29 cellular contexts compared by ENCODE assay signal in genomic region chr4:125518281-125518680, GRCh38.
"Had no signal": no experiment of that assay in that cellular context is flagged by ENCODE, and none has a peak within 500 bp of the region (broad histone marks: within the 10 kb centered on the region; RNA-seq: fewer than 3 reads in every experiment).

No MANE protein-coding gene starts in this region.

- H3K27me3 Mint-ChIP-seq: progenitor cell of endocrine pancreas; stimulated activated naive B cell treated with anti-CD40 and anti-IgM and Interleukin-4, amounts not matched to agents 10 μg/mL and 1 μg/mL and 100 μg/mL, for 72 hours; stimulated activated naive CD8-positive, alpha-beta T cell treated with anti-CD3 and anti-CD28 coated beads, Interleukin-15, Interleukin-2, amounts not matched to agents 100 ng/mL and 50 ng/mL, for 24 hours had no signal

- ATAC-seq: natural killer cell; psoas muscle; right cardiac atrium; right lobe of liver; stimulated activated effector memory CD8-positive, alpha-beta T cell treated with anti-CD3 and anti-CD28 coated beads, Interleukin-12 subunit alpha, Interleukin-12 subunit beta, amount 100 ng/mL, for 72 hours; stimulated activated naive B cell treated with anti-CD40 and anti-IgM and Interleukin-4, amounts not matched to agents 10 μg/mL and 1 μg/mL and 100 μg/mL, for 72 hours had no signal

- H3K4me1 Mint-ChIP-seq: nephron progenitor cell; stimulated activated effector memory CD8-positive, alpha-beta T cell treated with anti-CD3 and anti-CD28 coated beads, Interleukin-12 subunit alpha, Interleukin-12 subunit beta, amount 100 ng/mL, for 72 hours; stimulated activated naive B cell treated with anti-CD40 and anti-IgM and Interleukin-4, amounts not matched to agents 10 μg/mL and 1 μg/mL and 100 μg/mL, for 72 hours had no signal

- H3K9me3 ChIP-seq: neutrophil, ovary, psoas muscle, right lobe of liver, thoracic aorta, thyroid gland, upper lobe of left lung, vagina had no signal

- H3K27me3 ChIP-seq: neutrophil, ovary, right lobe of liver, sigmoid colon, stomach, thyroid gland, tibial nerve, upper lobe of left lung, vagina had no signal

- H3K9ac ChIP-seq: parathyroid adenoma had no signal

- H3K79me2 ChIP-seq: parathyroid adenoma had no signal

- H3K9me3 Mint-ChIP-seq: natural killer cell had no signal

- H2AFZ ChIP-seq: parathyroid adenoma had no signal

- H3K27ac ChIP-seq: neutrophil, ovary, parathyroid adenoma, psoas muscle, right lobe of liver, sigmoid colon, stomach, thoracic aorta, thyroid gland, tibial nerve, upper lobe of left lung, vagina had no signal

- H3K36me3 Mint-ChIP-seq: stimulated activated effector memory CD8-positive, alpha-beta T cell treated with anti-CD3 and anti-CD28 coated beads, Interleukin-12 subunit alpha, Interleukin-12 subunit beta, amount 100 ng/mL, for 72 hours; stimulated activated naive B cell treated with anti-CD40 and anti-IgM and Interleukin-4, amounts not matched to agents 10 μg/mL and 1 μg/mL and 100 μg/mL, for 72 hours had no signal

- H3K4me3 ChIP-seq: ovary, psoas muscle, sigmoid colon, stomach, thoracic aorta, thyroid gland, tibial nerve, upper lobe of left lung, vagina had no signal

- DNase-seq: natural killer cell; nephron progenitor cell; nucleus accumbens; ovary; posterior cingulate gyrus; psoas muscle; right cardiac atrium; right lobe of liver; sigmoid colon; small intestine; stimulated activated CD4-positive, alpha-beta T cell treated with anti-CD3 and anti-CD28 coated beads, Interleukin-15, amount 100 ng/mL, for 24 hours; stimulated activated CD4-positive, alpha-beta T cell treated with anti-CD3 and anti-CD28 coated beads, Interleukin-2, amount 100 ng/mL, for 24 hours; stimulated activated CD4-positive, alpha-beta T cell treated with anti-CD3 and anti-CD28 coated beads, Interleukin-2, amount 100 ng/mL, for 48 hours; stimulated activated CD4-positive, alpha-beta T cell treated with anti-CD3 and anti-CD28 coated beads, Interleukin-4, amount 100 ng/mL, for 24 hours; stimulated activated naive B cell treated with anti-CD40 and anti-IgM and Interleukin-4, amounts not matched to agents 10 μg/mL and 1 μg/mL and 100 μg/mL, for 72 hours; stimulated activated naive CD4-positive, alpha-beta T cell treated with Interleukin-2 at 50 U/mL for 16 hours; stomach; thyroid gland; trophoblast cell; upper lobe of left lung had no signal

- H3K4me1 ChIP-seq: parathyroid adenoma, psoas muscle, right lobe of liver, sigmoid colon, stomach, thyroid gland, upper lobe of left lung, vagina had no signal

- H3K36me3 ChIP-seq: neutrophil, ovary, right lobe of liver, sigmoid colon, stomach, thoracic aorta, thyroid gland, tibial nerve, upper lobe of left lung, vagina had no signal

- H3K27ac Mint-ChIP-seq: natural killer cell; nephron progenitor cell; progenitor cell of endocrine pancreas; stimulated activated effector memory CD8-positive, alpha-beta T cell treated with anti-CD3 and anti-CD28 coated beads, Interleukin-12 subunit alpha, Interleukin-12 subunit beta, amount 100 ng/mL, for 72 hours; stimulated activated naive B cell treated with anti-CD40 and anti-IgM and Interleukin-4, amounts not matched to agents 10 μg/mL and 1 μg/mL and 100 μg/mL, for 72 hours; stimulated activated naive CD8-positive, alpha-beta T cell treated with anti-CD3 and anti-CD28 coated beads, Interleukin-15, Interleukin-2, amounts not matched to agents 100 ng/mL and 50 ng/mL, for 24 hours had no signal

- H3K4me3 Mint-ChIP-seq: natural killer cell; nephron progenitor cell; neural crest cell; stimulated activated effector memory CD8-positive, alpha-beta T cell treated with anti-CD3 and anti-CD28 coated beads, Interleukin-12 subunit alpha, Interleukin-12 subunit beta, amount 100 ng/mL, for 72 hours; stimulated activated naive B cell treated with anti-CD40 and anti-IgM and Interleukin-4, amounts not matched to agents 10 μg/mL and 1 μg/mL and 100 μg/mL, for 72 hours; stimulated activated naive CD8-positive, alpha-beta T cell treated with anti-CD3 and anti-CD28 coated beads, Interleukin-15, Interleukin-2, amounts not matched to agents 100 ng/mL and 50 ng/mL, for 24 hours had no signal
